12 cellular contexts compared by ENCODE assay signal in the genomic region with DNA sequence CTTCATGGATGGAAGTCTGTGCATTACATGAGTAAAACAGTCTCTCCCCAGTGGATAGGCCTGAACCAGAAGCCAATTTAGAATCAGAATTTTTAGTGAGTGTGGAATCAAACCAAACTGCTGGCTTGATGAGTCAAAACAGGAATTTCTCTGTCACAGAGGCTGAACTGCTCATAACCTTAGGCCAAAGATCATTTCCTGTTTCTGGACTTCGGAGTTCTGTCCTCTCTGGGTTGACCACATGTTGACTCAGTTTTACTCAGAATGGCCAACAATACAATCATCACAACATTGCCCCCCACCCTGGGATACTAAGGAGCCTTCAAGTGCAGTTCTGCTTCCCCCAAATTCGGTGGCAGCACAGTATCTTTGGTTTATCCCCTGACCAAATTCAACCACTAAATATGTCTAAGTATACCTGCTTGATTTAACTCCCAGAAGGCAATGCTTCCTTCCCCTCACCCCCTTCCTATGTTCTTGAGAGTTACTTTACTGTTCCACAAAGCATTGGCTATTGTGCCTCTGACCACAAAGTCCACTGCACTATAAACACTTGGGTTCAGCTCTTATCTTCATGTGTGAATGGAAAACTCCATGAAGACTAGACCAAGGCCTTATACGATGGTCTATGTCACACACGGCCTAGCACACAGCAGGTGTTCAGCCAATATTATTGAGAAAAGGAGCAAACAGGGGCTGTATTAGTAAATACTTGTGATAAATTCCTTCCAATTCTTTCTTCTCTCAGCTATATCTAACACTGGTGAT.
DNase-seq lines count a peak whose midpoint lies in the region; ATAC-seq and TF ChIP-seq lines count a peak whose summit lies in the region.
"Had no signal": no experiment of that assay in that cellular context is flagged by ENCODE, and none has a peak within 500 bp of the region (broad histone marks: within the 10 kb centered on the region; RNA-seq: fewer than 3 reads in every experiment).

No MANE protein-coding gene starts in this region.

- intact Hi-C loops in activated CD4-positive, alpha-beta memory T cell treated with anti-CD3 and anti-CD28 coated beads for 36 hours (cut with micrococcal nuclease) = no loop called here
- intact Hi-C loops in thyroid gland (cut with DNase I) = no loop called here

- H3K27ac Mint-ChIP-seq in activated CD4-positive, alpha-beta memory T cell treated with anti-CD3 and anti-CD28 coated beads for 36 hours = no peak overlapping the region
- H3K27ac Mint-ChIP-seq: memory B cell had no signal

- TF ChIP-seq CTCF in hepatocyte (IDR thresholded peaks at IDR 0.05; ENCODE audit: poor library complexity) = no peak
- TF ChIP-seq CTCF in thyroid gland (IDR thresholded peaks at IDR 0.05) = no peak

- H4K20me1 ChIP-seq in hepatocyte (ENCODE audit: insufficient read depth, poor library complexity, severe bottlenecking) = no peaks in the 10 kb centered on the region

- H3K36me3 Mint-ChIP-seq in activated CD4-positive, alpha-beta memory T cell treated with anti-CD3 and anti-CD28 coated beads for 36 hours = no peaks in the 10 kb centered on the region
- H3K36me3 Mint-ChIP-seq: memory B cell had no signal

- no peaks in the 10 kb centered on the region for H3K9me3 Mint-ChIP-seq in activated CD4-positive, alpha-beta memory T cell treated with anti-CD3 and anti-CD28 coated beads for 36 hours
- H3K9me3 Mint-ChIP-seq: memory B cell had no signal

- H3K9me2 ChIP-seq in hepatocyte (replicated peaks; ENCODE audit: insufficient read depth) = no peaks in the 10 kb centered on the region

- peaks cover 5% of the 10 kb centered on the region for H3K27me3 Mint-ChIP-seq in activated CD4-positive, alpha-beta memory T cell treated with anti-CD3 and anti-CD28 coated beads for 36 hours

- TF ChIP-seq POLR2A in thyroid gland (IDR thresholded peaks at IDR 0.05) = no peak

- no peak overlapping the region for H3K4me3 Mint-ChIP-seq in activated CD4-positive, alpha-beta memory T cell treated with anti-CD3 and anti-CD28 coated beads for 36 hours
- H3K4me3 Mint-ChIP-seq: memory B cell had no signal

- ATAC-seq in GM18519 (IDR thresholded peaks at IDR 0.05; ENCODE audit: low FRiP score, unreplicated experiment) (peak; percentile 85), GM21786 (IDR thresholded peaks at IDR 0.05; ENCODE audit: unreplicated experiment) (peak; percentile 81), HG03469 (IDR thresholded peaks at IDR 0.05; ENCODE audit: unreplicated experiment) (peak; percentile 93)

- H3K79me2 ChIP-seq in hepatocyte = no peaks in the 10 kb centered on the region

- H3K4me1 Mint-ChIP-seq in activated CD4-positive, alpha-beta memory T cell treated with anti-CD3 and anti-CD28 coated beads for 36 hours (ENCODE audit: low read depth) = no peaks in the 10 kb centered on the region
- H3K4me1 Mint-ChIP-seq: memory B cell had no signal

- DNase-seq in hepatocyte (ENCODE audit: low spot score) (peak; percentile 9), amniotic stem cell (lab: John Stamatoyannopoulos, UW) (no peak), SHP77 treated with DMSO at 0.1 percent for 48 hours (lab: John Stamatoyannopoulos, UW) (no peak), thyroid gland (no peak)
- DNase-seq in activated CD4-positive, alpha-beta memory T cell treated with anti-CD3 and anti-CD28 coated beads for 36 hours = no peak
- DNase-seq: central memory CD4-positive, alpha-beta T cell; NCI-H1436 treated with DMSO at 0.1 percent for 48 hours; stimulated activated CD4-positive, alpha-beta T cell treated with anti-CD3 and anti-CD28 coated beads, Interleukin-4, amount 100 ng/mL, for 24 hours had no signal

- H3K27me3 ChIP-seq in hepatocyte (no peaks in the 10 kb centered on the region), thyroid gland (no peaks in the 10 kb centered on the region)

- no peak overlapping the region for H2AFZ ChIP-seq in hepatocyte

- H3K4me3 ChIP-seq in hepatocyte (no peak overlapping the region), thyroid gland (replicated peaks in 1 of 3) (no peak overlapping the region)

- CTCF ChIA-PET in activated CD4-positive, alpha-beta memory T cell treated with anti-CD3 and anti-CD28 coated beads for 36 hours (lab: Charles Lee) = no interaction called here

- H3K4me2 ChIP-seq in hepatocyte = no peak overlapping the region

- H3K36me3 ChIP-seq in hepatocyte (replicated peaks; ENCODE audit: insufficient read depth, low read depth) = no peaks in the 10 kb centered on the region
- H3K36me3 ChIP-seq in thyroid gland = no peaks in the 10 kb centered on the region

- POLR2A ChIA-PET in activated CD4-positive, alpha-beta memory T cell treated with anti-CD3 and anti-CD28 coated beads for 36 hours (lab: Charles Lee) = no interaction called here

- H3K9me3 ChIP-seq in hepatocyte (ENCODE audit: low read depth) = no peaks in the 10 kb centered on the region
- no peaks in the 10 kb centered on the region for H3K9me3 ChIP-seq in thyroid gland

- WGBS in hepatocyte (ENCODE audit: low lambda C conversion rate, missing lambda C conversion rate) = 81% methylated on average over 4 of the region's 4 CpGs
- WGBS in thyroid gland, 2 donors = 83 to 87% methylated on average over 4 of the region's 4 CpGs

- H3K4me1 ChIP-seq in hepatocyte (ENCODE audit: insufficient read depth) (peaks cover 15% of the 10 kb centered on the region), thyroid gland (peaks cover 6 to 7% of the 10 kb centered on the region in 2 donors)

- H3K27ac ChIP-seq in hepatocyte (peak overlapping the region; percentile 71), thyroid gland (no peak overlapping the region)
